Comparison of ENCODE assay signal across 24 cellular contexts in the genomic region with DNA sequence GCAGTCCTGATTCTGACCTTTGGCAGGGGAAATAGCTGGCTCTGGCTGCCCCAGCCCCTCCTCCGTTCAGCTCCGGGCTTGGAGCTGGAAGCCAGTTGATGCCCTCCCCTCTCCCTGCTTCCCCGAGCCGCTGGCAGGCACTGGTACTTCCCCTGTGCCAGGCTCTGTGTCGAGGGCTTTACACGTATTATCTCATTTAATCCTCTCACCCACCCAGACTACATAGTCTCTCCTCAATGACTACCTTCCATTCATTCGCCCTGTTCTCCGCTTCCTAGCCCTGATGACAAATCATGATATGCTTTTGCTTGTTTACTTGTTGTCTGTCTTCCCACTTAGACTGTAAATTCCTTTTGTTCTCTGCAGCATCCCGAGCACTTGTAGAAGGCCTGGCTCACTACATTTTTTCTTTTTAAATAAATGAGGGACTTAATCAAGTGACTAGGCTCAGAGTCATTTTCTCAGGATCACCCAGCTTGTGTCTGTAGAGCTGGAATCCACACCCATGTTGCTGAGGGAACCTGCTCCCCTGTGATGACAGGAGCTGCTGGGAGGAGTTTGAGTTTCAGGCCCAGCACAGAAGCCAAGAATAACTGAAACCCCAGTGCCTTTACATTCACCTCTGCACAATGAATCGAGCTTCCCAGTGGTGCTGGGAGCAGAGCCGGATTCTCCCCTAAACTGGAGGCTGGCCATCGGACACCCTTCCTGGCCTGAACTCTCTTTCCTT.
"Had no signal": no experiment of that assay in that cellular context is flagged by ENCODE, and none has a peak within 500 bp of the region (broad histone marks: within the 10 kb centered on the region; RNA-seq: fewer than 3 reads in every experiment).

No MANE protein-coding gene starts in this region.

- H3K27ac ChIP-seq: dorsolateral prefrontal cortex, gastroesophageal sphincter, heart right ventricle, pancreas, right lobe of liver, stomach had no signal

- H3K4me1 ChIP-seq: gastroesophageal sphincter, heart right ventricle, pancreas, right lobe of liver, stomach had no signal

- H3K36me3 ChIP-seq: gastroesophageal sphincter, heart right ventricle, pancreas, right lobe of liver, stomach had no signal

- H3K9me3 ChIP-seq: gastroesophageal sphincter, heart right ventricle, mucosa of descending colon, pancreas, right lobe of liver, stomach had no signal

- DNase-seq: activated B cell treated with CpG ODN at 0.5 μM for 24 hours; activated CD4-positive, alpha-beta T cell treated with anti-CD3 and anti-CD28 coated beads for 48 hours; activated CD8-positive, alpha-beta T cell treated with anti-CD3 and anti-CD28 coated beads for 36 hours; activated naive CD4-positive, alpha-beta T cell; activated naive CD8-positive, alpha-beta T cell treated with anti-CD3 and anti-CD28 coated beads for 36 hours; activated T-cell treated with anti-CD3 and anti-CD28 coated beads, Interleukin-2, amount 50 U/mL, for 1 hour; amniotic stem cell; dorsolateral prefrontal cortex; erythroblast; heart right ventricle; immature natural killer cell; kidney glomerular epithelial cell; left ventricle myocardium superior; mucosa of descending colon; naive B cell; pancreas; right lobe of liver; small intestine; stimulated activated CD4-positive, alpha-beta T cell treated with anti-CD3 and anti-CD28 coated beads, Interleukin-15, amount 100 ng/mL, for 24 hours; stimulated activated CD4-positive, alpha-beta T cell treated with anti-CD3 and anti-CD28 coated beads, Interleukin-2, amount 100 ng/mL, for 48 hours; stomach had no signal

- H3K4me1 Mint-ChIP-seq: activated naive CD8-positive, alpha-beta T cell treated with anti-CD3 and anti-CD28 coated beads for 36 hours; activated T-helper 17 cell treated with anti-CD3 and anti-CD28 coated beads, Interleukin-2, amount 50 U/mL, for 72 hours had no signal

- H3K27me3 ChIP-seq: dorsolateral prefrontal cortex, pancreas, right lobe of liver had no signal

- H3K4me3 Mint-ChIP-seq: activated B cell treated with CpG ODN at 0.5 μM for 24 hours; activated CD8-positive, alpha-beta T cell treated with anti-CD3 and anti-CD28 coated beads for 36 hours; activated naive CD8-positive, alpha-beta T cell treated with anti-CD3 and anti-CD28 coated beads for 36 hours; activated T-helper 17 cell treated with anti-CD3 and anti-CD28 coated beads, Interleukin-2, amount 50 U/mL, for 72 hours; immature natural killer cell; memory B cell had no signal

- H3K27ac Mint-ChIP-seq: activated B cell treated with CpG ODN at 0.5 μM for 24 hours; activated CD8-positive, alpha-beta T cell treated with anti-CD3 and anti-CD28 coated beads for 36 hours; activated T-helper 17 cell treated with anti-CD3 and anti-CD28 coated beads, Interleukin-2, amount 50 U/mL, for 72 hours; memory B cell; naive B cell had no signal

- H3K36me3 Mint-ChIP-seq: activated naive CD8-positive, alpha-beta T cell treated with anti-CD3 and anti-CD28 coated beads for 36 hours; memory B cell; naive B cell had no signal

- H3K4me3 ChIP-seq: dorsolateral prefrontal cortex, gastroesophageal sphincter, heart right ventricle, mucosa of descending colon, pancreas, right lobe of liver, stomach had no signal

- ATAC-seq: activated CD8-positive, alpha-beta T cell treated with anti-CD3 and anti-CD28 coated beads for 36 hours; activated T-helper 17 cell treated with anti-CD3 and anti-CD28 coated beads, Interleukin-2, amount 50 U/mL, for 72 hours; gastroesophageal sphincter; heart right ventricle; left ventricle myocardium superior; mucosa of descending colon; pancreas had no signal

- H3K27me3 Mint-ChIP-seq: activated CD8-positive, alpha-beta T cell treated with anti-CD3 and anti-CD28 coated beads for 36 hours; activated naive CD8-positive, alpha-beta T cell treated with anti-CD3 and anti-CD28 coated beads for 36 hours; activated T-helper 17 cell treated with anti-CD3 and anti-CD28 coated beads, Interleukin-2, amount 50 U/mL, for 72 hours had no signal

- H3K9me3 Mint-ChIP-seq: activated B cell treated with CpG ODN at 0.5 μM for 24 hours; activated CD8-positive, alpha-beta T cell treated with anti-CD3 and anti-CD28 coated beads for 36 hours; activated naive CD8-positive, alpha-beta T cell treated with anti-CD3 and anti-CD28 coated beads for 36 hours; activated T-helper 17 cell treated with anti-CD3 and anti-CD28 coated beads, Interleukin-2, amount 50 U/mL, for 72 hours; immature natural killer cell; memory B cell; naive B cell had no signal
